Comparison of ENCODE assay signal across 19 cellular contexts in genomic region chr9:73129941-73130695, GRCh38. TPM values are rescaled to one million over a fixed set of nuclear protein-coding genes. Genes with fewer than 3 reads are reported as not detected.
A peak's percentile ranks its signal among the peaks of the same experiment; 100 is the strongest.
DNase-seq lines count a peak whose midpoint lies in the region; ATAC-seq and TF ChIP-seq lines count a peak whose summit lies in the region.
"Had no signal": no experiment of that assay in that cellular context is flagged by ENCODE, and none has a peak within 500 bp of the region (broad histone marks: within the 10 kb centered on the region; RNA-seq: fewer than 3 reads in every experiment).

No MANE protein-coding gene starts in this region.

- ATAC-seq in naive thymus-derived CD4-positive, alpha-beta T cell: no peak
- ATAC-seq: activated CD4-positive, alpha-beta T cell treated with anti-CD3 and anti-CD28 coated beads for 36 hours; activated T-cell treated with anti-CD3 and anti-CD28 coated beads, Interleukin-2, amount 50 U/mL, for 72 hours had no signal

- H3K79me2 ChIP-seq in Loucy (ENCODE audit: insufficient read depth, low read length): no peaks in the 10 kb centered on the region

- no peak overlapping the region for H3K4me3 Mint-ChIP-seq in activated naive CD8-positive, alpha-beta T cell treated with anti-CD3 and anti-CD28 coated beads for 36 hours
- peak overlapping the region in 3 of 10 donors; percentile 9 to 45 (median 16) for H3K4me3 Mint-ChIP-seq in naive thymus-derived CD4-positive, alpha-beta T cell
- H3K4me3 Mint-ChIP-seq: activated CD4-positive, alpha-beta T cell treated with anti-CD3 and anti-CD28 coated beads for 36 hours; activated naive CD4-positive, alpha-beta T cell treated with anti-CD3 and anti-CD28 coated beads, Interleukin-2, amount 10 ng/mL, durations not matched to agents 7 days and 5 days had no signal

- H3K4me2 ChIP-seq in Loucy (ENCODE audit: low read depth, low read length, poor library complexity, severe bottlenecking): no peak overlapping the region

- H3K4me3 ChIP-seq in Loucy (ENCODE audit: low read length, poor library complexity, severe bottlenecking): no peak overlapping the region
- H3K4me3 ChIP-seq in naive thymus-derived CD4-positive, alpha-beta T cell (ENCODE audit: low read length): no peak overlapping the region
- H3K4me3 ChIP-seq: BLaER1 treated with 17β-estradiol and CSF1 and Interleukin-3, amounts not matched to agents 10 nM and 100 nM; right lobe of liver; stomach had no signal

- H3K27me3 Mint-ChIP-seq in activated naive CD8-positive, alpha-beta T cell treated with anti-CD3 and anti-CD28 coated beads for 36 hours: no peaks in the 10 kb centered on the region
- H3K27me3 Mint-ChIP-seq in naive thymus-derived CD4-positive, alpha-beta T cell: no peaks in the 10 kb centered on the region
- H3K27me3 Mint-ChIP-seq: activated CD4-positive, alpha-beta T cell treated with anti-CD3 and anti-CD28 coated beads for 36 hours; activated naive CD4-positive, alpha-beta T cell treated with anti-CD3 and anti-CD28 coated beads, Interleukin-2, amount 10 ng/mL, durations not matched to agents 7 days and 5 days had no signal

- TF ChIP-seq CTCF in Loucy (conservative IDR thresholded peaks at IDR 0.05; ENCODE audit: low read length): no peak

- intact Hi-C loops in naive thymus-derived CD4-positive, alpha-beta T cell (cut with micrococcal nuclease): loop anchor here (5.0 to 10.0 kb wide), 5 partner anchors 37 to 1825 kb away; partner anchors contain the start of gene C9orf40 (in 1 of the 2)

- DNase-seq in AML-193 (lab: John Stamatoyannopoulos, UW): peak; percentile 36 to 65
- no peak for DNase-seq in activated naive CD8-positive, alpha-beta T cell treated with anti-CD3 and anti-CD28 coated beads for 36 hours
- no peak for DNase-seq in naive thymus-derived CD4-positive, alpha-beta T cell
- no peak for DNase-seq in cortex of kidney (lab: John Stamatoyannopoulos, UW)
- DNase-seq in DMS53 (lab: John Stamatoyannopoulos, UW): no peak
- DNase-seq in effector CD8-positive, alpha-beta T cell (lab: John Stamatoyannopoulos, UW): no peak
- DNase-seq in Ammon's horn (ENCODE audit: low spot score): no peak
- DNase-seq: activated CD4-positive, alpha-beta T cell treated with anti-CD3 and anti-CD28 coated beads for 36 hours; activated naive CD4-positive, alpha-beta T cell treated with anti-CD3 and anti-CD28 coated beads, Interleukin-2, amount 10 ng/mL, durations not matched to agents 7 days and 5 days; activated T-cell treated with anti-CD3 and anti-CD28 coated beads, Interleukin-2, amount 50 U/mL, for 72 hours; DMS 273 treated with DMSO at 0.1 percent for 48 hours; NCI-H1436; NCI-H69; right lobe of liver; Right ventricle myocardium superior; stomach; trophoblast cell had no signal

- CTCF ChIA-PET in naive thymus-derived CD4-positive, alpha-beta T cell (lab: Charles Lee): interaction anchor here (0.9 to 2.0 kb wide), 3 partner anchors 10 to 25 kb away, joined by 3 to 6 read pairs (median 6); no protein-coding TSS in a partner anchor

- no peaks in the 10 kb centered on the region for H3K36me3 ChIP-seq in Loucy (ENCODE audit: insufficient read depth, low read length)
- H3K36me3 ChIP-seq in naive thymus-derived CD4-positive, alpha-beta T cell (ENCODE audit: control insufficient read depth in 2 of 3, insufficient read depth in 3 of 3, low read length in 3 of 3): no peaks in the 10 kb centered on the region
- H3K36me3 ChIP-seq: BLaER1 treated with 17β-estradiol and CSF1 and Interleukin-3, amounts not matched to agents 10 nM and 100 nM; right lobe of liver; stomach had no signal

- H3K9me3 Mint-ChIP-seq in activated naive CD8-positive, alpha-beta T cell treated with anti-CD3 and anti-CD28 coated beads for 36 hours: no peaks in the 10 kb centered on the region
- H3K9me3 Mint-ChIP-seq in naive thymus-derived CD4-positive, alpha-beta T cell: no peaks in the 10 kb centered on the region
- H3K9me3 Mint-ChIP-seq: activated naive CD4-positive, alpha-beta T cell treated with anti-CD3 and anti-CD28 coated beads, Interleukin-2, amount 10 ng/mL, durations not matched to agents 7 days and 5 days; activated T-cell treated with anti-CD3 and anti-CD28 coated beads, Interleukin-2, amount 50 U/mL, for 72 hours had no signal

- H3F3A ChIP-seq in Loucy (ENCODE audit: low read depth): no peaks in the 10 kb centered on the region; the same call in 1 of the 2 replicates

- peaks cover 20% of the 10 kb centered on the region for H3K4me1 Mint-ChIP-seq in activated naive CD8-positive, alpha-beta T cell treated with anti-CD3 and anti-CD28 coated beads for 36 hours
- peaks cover 20 to 42% (median 36%) of the 10 kb centered on the region in 7 donors for H3K4me1 Mint-ChIP-seq in naive thymus-derived CD4-positive, alpha-beta T cell

- H4K20me1 ChIP-seq in Loucy (ENCODE audit: insufficient read depth, low read length, poor library complexity, severe bottlenecking): no peaks in the 10 kb centered on the region
- H4K20me1 ChIP-seq: BLaER1 treated with 17β-estradiol and CSF1 and Interleukin-3, amounts not matched to agents 10 nM and 100 nM had no signal

- peak overlapping the region; percentile 61 for H2AFZ ChIP-seq in Loucy (ENCODE audit: low read length)

- H3K9ac ChIP-seq in Loucy (ENCODE audit: low read depth, low read length, poor library complexity, severe bottlenecking): no peak overlapping the region
- H3K9ac ChIP-seq: BLaER1 treated with 17β-estradiol and CSF1 and Interleukin-3, amounts not matched to agents 10 nM and 100 nM had no signal

- no peak overlapping the region for H3K27ac ChIP-seq in naive thymus-derived CD4-positive, alpha-beta T cell (ENCODE audit: low read depth, low read length)
- H3K27ac ChIP-seq: BLaER1 treated with 17β-estradiol and CSF1 and Interleukin-3, amounts not matched to agents 10 nM and 100 nM; right lobe of liver; stomach had no signal

- no peaks in the 10 kb centered on the region for H3K27me3 ChIP-seq in Loucy (ENCODE audit: insufficient read depth, low read length, poor library complexity, severe bottlenecking)
- no peaks in the 10 kb centered on the region for H3K27me3 ChIP-seq in naive thymus-derived CD4-positive, alpha-beta T cell (ENCODE audit: control insufficient read depth in 2 of 2, insufficient read depth in 2 of 2, low read length in 2 of 2)
- H3K27me3 ChIP-seq: BLaER1 treated with 17β-estradiol and CSF1 and Interleukin-3, amounts not matched to agents 10 nM and 100 nM; right lobe of liver; stomach had no signal

- POLR2A ChIA-PET in naive thymus-derived CD4-positive, alpha-beta T cell (lab: Charles Lee): no interaction called here

- H3K9me3 ChIP-seq in Loucy (ENCODE audit: insufficient read depth, low read depth, low read length): no peaks in the 10 kb centered on the region
- H3K9me3 ChIP-seq in naive thymus-derived CD4-positive, alpha-beta T cell (ENCODE audit: control insufficient read depth in 2 of 3, low read length in 3 of 3): no peaks in the 10 kb centered on the region
- H3K9me3 ChIP-seq: BLaER1 treated with 17β-estradiol and CSF1 and Interleukin-3, amounts not matched to agents 10 nM and 100 nM; right lobe of liver; stomach had no signal

- H3K27ac Mint-ChIP-seq in activated naive CD8-positive, alpha-beta T cell treated with anti-CD3 and anti-CD28 coated beads for 36 hours: peak overlapping the region; percentile 0
- H3K27ac Mint-ChIP-seq in naive thymus-derived CD4-positive, alpha-beta T cell: peak overlapping the region; percentile 20 to 99 (median 82)
- H3K27ac Mint-ChIP-seq: activated CD4-positive, alpha-beta T cell treated with anti-CD3 and anti-CD28 coated beads for 36 hours; activated naive CD4-positive, alpha-beta T cell treated with anti-CD3 and anti-CD28 coated beads, Interleukin-2, amount 10 ng/mL, durations not matched to agents 7 days and 5 days had no signal

- peaks cover 18% of the 10 kb centered on the region for H3K4me1 ChIP-seq in Loucy (ENCODE audit: insufficient read depth, low read length, poor library complexity, severe bottlenecking)
- H3K4me1 ChIP-seq in naive thymus-derived CD4-positive, alpha-beta T cell (ENCODE audit: control insufficient read depth in 2 of 2, insufficient read depth in 2 of 2, low read length in 2 of 2): peaks cover 9% of the 10 kb centered on the region in 2 donors
- H3K4me1 ChIP-seq: right lobe of liver had no signal

- H3K36me3 Mint-ChIP-seq in activated naive CD8-positive, alpha-beta T cell treated with anti-CD3 and anti-CD28 coated beads for 36 hours: no peaks in the 10 kb centered on the region
- H3K36me3 Mint-ChIP-seq in naive thymus-derived CD4-positive, alpha-beta T cell: peaks cover 0 to 3% (median 0%) of the 10 kb centered on the region in 5 donors
- H3K36me3 Mint-ChIP-seq: activated naive CD4-positive, alpha-beta T cell treated with anti-CD3 and anti-CD28 coated beads, Interleukin-2, amount 10 ng/mL, durations not matched to agents 7 days and 5 days had no signal

- no peaks in the 10 kb centered on the region for H3K9me2 ChIP-seq in Loucy (replicated peaks; ENCODE audit: low read depth, low read length)

RNA-seq across cellular contexts. Expression of gene ANXA1, which starts 21.5 kb away (rescaled TPM):
- 10 to 100 TPM; 34.3 to 35.1 TPM for total RNA-seq in activated naive CD8-positive, alpha-beta T cell treated with anti-CD3 and anti-CD28 coated beads for 36 hours
- 100 to 1,000 TPM in 3 of 5 experiments, 10 to 100 TPM in 2; 90.2 to 649 (median 145) TPM for total RNA-seq in naive thymus-derived CD4-positive, alpha-beta T cell
- 100 to 1,000 TPM; 102 to 163 TPM for polyA plus RNA-seq in naive thymus-derived CD4-positive, alpha-beta T cell

Comparison
In these comparisons a context has a peak if more than half of its experiments do, and no peak if none do; other contexts are left out.
1. DNase-seq: peak in AML-193 (2 of 2); none in activated naive CD8-positive, alpha-beta T cell treated with anti-CD3 and anti-CD28 coated beads for 36 hours (single experiment), naive thymus-derived CD4-positive, alpha-beta T cell (0 of 9), cortex of kidney (single experiment), DMS53 (single experiment), effector CD8-positive, alpha-beta T cell (single experiment) and Ammon's horn (single experiment).